In genomic region chr5:145982572-145983314, GRCh38 we compare ENCODE assay signal across 2 cellular contexts.
TF ChIP-seq lines count a peak whose summit lies in the region.

No MANE protein-coding gene starts in this region.

TF ChIP-seq in A549, 52 proteins besides CTCF, POLR2A, EP300 and RAD21 (continued from another document):
- TF ChIP-seq BCL3 (IDR thresholded peaks at IDR 0.05) (no peak), CBX8 (IDR thresholded peaks at IDR 0.05) (no peak), CBX2 (IDR thresholded peaks at IDR 0.05; ENCODE audit: borderline replicate concordance, low read depth) (no peak), MAX (IDR thresholded peaks at IDR 0.05) (no peak), SREBF2 (IDR thresholded peaks at IDR 0.05) (no peak), ZC3H11A (IDR thresholded peaks at IDR 0.05) (no peak), JUN (IDR thresholded peaks at IDR 0.05) (no peak), TP53 (CRISPR knock-in tag; IDR thresholded peaks at IDR 0.05) (no peak), ESRRA (IDR thresholded peaks at IDR 0.05; ENCODE audit: borderline replicate concordance, low read length) (no peak), ZFP36 (IDR thresholded peaks at IDR 0.05; ENCODE audit: borderline replicate concordance, partially characterized antibody) (no peak)

TF ChIP-seq in GM23338, 12 proteins besides CTCF, POLR2A, EP300 and RAD21 (continued from another document):
- TF ChIP-seq REST (IDR thresholded peaks at IDR 0.05; ENCODE audit: unreplicated experiment) (no peak), EZH2phosphoT487 (IDR thresholded peaks at IDR 0.05; ENCODE audit: unreplicated experiment) (no peak), CREB1 (CRISPR knock-in tag; IDR thresholded peaks at IDR 0.05; ENCODE audit: low read depth) (no peak), ETS1 (IDR thresholded peaks at IDR 0.05) (no peak), STAT1 (IDR thresholded peaks at IDR 0.05; ENCODE audit: unreplicated experiment) (no peak), ZNF462 (CRISPR knock-in tag; IDR thresholded peaks at IDR 0.05) (no peak), EZH2 (IDR thresholded peaks at IDR 0.05; ENCODE audit: low read depth, unreplicated experiment) (no peak), NANOG (IDR thresholded peaks at IDR 0.05; ENCODE audit: borderline replicate concordance) (no peak), JUNB (IDR thresholded peaks at IDR 0.05; ENCODE audit: unreplicated experiment) (no peak)
